Comparison of ENCODE assay signal across 2 cellular contexts in the genomic region with DNA sequence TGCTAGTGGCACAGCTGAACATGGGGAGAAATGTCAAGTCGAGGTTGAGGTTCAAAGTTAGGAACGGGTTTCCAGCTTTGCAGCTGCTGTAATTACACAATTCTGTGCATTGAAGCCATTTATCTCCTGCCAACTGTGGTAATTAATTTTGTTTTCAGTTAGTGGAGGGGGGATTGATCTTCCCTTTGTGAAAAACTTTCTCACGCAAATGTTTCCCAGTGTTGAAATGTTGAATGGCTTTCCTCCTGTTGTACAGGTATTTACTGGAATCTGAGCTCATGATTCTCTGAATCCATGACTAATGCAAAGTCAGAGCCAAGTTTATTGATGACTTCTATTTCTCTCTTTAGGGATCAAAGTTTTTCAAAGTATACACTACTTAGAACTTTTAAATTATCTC.
TF ChIP-seq lines count a peak whose summit lies in the region.

No MANE protein-coding gene starts in this region.

TF ChIP-seq in liver, 16 proteins besides CTCF, POLR2A, EP300 and RAD21 (continued from another document):
- TF ChIP-seq, protein P1, sequence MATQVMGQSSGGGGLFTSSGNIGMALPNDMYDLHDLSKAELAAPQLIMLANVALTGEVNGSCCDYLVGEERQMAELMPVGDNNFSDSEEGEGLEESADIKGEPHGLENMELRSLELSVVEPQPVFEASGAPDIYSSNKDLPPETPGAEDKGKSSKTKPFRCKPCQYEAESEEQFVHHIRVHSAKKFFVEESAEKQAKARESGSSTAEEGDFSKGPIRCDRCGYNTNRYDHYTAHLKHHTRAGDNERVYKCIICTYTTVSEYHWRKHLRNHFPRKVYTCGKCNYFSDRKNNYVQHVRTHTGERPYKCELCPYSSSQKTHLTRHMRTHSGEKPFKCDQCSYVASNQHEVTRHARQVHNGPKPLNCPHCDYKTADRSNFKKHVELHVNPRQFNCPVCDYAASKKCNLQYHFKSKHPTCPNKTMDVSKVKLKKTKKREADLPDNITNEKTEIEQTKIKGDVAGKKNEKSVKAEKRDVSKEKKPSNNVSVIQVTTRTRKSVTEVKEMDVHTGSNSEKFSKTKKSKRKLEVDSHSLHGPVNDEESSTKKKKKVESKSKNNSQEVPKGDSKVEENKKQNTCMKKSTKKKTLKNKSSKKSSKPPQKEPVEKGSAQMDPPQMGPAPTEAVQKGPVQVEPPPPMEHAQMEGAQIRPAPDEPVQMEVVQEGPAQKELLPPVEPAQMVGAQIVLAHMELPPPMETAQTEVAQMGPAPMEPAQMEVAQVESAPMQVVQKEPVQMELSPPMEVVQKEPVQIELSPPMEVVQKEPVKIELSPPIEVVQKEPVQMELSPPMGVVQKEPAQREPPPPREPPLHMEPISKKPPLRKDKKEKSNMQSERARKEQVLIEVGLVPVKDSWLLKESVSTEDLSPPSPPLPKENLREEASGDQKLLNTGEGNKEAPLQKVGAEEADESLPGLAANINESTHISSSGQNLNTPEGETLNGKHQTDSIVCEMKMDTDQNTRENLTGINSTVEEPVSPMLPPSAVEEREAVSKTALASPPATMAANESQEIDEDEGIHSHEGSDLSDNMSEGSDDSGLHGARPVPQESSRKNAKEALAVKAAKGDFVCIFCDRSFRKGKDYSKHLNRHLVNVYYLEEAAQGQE (IDR thresholded peaks at IDR 0.05) = peak; percentile 58
- TF ChIP-seq, protein P2, sequence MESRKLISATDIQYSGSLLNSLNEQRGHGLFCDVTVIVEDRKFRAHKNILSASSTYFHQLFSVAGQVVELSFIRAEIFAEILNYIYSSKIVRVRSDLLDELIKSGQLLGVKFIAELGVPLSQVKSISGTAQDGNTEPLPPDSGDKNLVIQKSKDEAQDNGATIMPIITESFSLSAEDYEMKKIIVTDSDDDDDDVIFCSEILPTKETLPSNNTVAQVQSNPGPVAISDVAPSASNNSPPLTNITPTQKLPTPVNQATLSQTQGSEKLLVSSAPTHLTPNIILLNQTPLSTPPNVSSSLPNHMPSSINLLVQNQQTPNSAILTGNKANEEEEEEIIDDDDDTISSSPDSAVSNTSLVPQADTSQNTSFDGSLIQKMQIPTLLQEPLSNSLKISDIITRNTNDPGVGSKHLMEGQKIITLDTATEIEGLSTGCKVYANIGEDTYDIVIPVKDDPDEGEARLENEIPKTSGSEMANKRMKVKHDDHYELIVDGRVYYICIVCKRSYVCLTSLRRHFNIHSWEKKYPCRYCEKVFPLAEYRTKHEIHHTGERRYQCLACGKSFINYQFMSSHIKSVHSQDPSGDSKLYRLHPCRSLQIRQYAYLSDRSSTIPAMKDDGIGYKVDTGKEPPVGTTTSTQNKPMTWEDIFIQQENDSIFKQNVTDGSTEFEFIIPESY (IDR thresholded peaks at IDR 0.05) = peak; percentile 47
- peak; percentile 62 for TF ChIP-seq YY1 (IDR thresholded peaks at IDR 0.05)
- peak; percentile 53 to 64 for TF ChIP-seq HNF4A (conservative IDR thresholded peaks at IDR 0.05)
- TF ChIP-seq RXRA (IDR thresholded peaks at IDR 0.05) = peak; percentile 44 to 83
- TF ChIP-seq, protein P3, sequence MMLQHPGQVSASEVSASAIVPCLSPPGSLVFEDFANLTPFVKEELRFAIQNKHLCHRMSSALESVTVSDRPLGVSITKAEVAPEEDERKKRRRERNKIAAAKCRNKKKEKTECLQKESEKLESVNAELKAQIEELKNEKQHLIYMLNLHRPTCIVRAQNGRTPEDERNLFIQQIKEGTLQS (IDR thresholded peaks at IDR 0.05) = peak; percentile 56
- peak; percentile 49 for TF ChIP-seq FOXA2 (IDR thresholded peaks at IDR 0.05)
- peak; percentile 65 to 79 for TF ChIP-seq JUND (IDR thresholded peaks at IDR 0.05)
- peak; percentile 40 for TF ChIP-seq FOXA1 (IDR thresholded peaks at IDR 0.05)

TF ChIP-seq in HepG2, 621 proteins besides CTCF, POLR2A, EP300 and RAD21 (continued from another document):
- TF ChIP-seq, protein P4, sequence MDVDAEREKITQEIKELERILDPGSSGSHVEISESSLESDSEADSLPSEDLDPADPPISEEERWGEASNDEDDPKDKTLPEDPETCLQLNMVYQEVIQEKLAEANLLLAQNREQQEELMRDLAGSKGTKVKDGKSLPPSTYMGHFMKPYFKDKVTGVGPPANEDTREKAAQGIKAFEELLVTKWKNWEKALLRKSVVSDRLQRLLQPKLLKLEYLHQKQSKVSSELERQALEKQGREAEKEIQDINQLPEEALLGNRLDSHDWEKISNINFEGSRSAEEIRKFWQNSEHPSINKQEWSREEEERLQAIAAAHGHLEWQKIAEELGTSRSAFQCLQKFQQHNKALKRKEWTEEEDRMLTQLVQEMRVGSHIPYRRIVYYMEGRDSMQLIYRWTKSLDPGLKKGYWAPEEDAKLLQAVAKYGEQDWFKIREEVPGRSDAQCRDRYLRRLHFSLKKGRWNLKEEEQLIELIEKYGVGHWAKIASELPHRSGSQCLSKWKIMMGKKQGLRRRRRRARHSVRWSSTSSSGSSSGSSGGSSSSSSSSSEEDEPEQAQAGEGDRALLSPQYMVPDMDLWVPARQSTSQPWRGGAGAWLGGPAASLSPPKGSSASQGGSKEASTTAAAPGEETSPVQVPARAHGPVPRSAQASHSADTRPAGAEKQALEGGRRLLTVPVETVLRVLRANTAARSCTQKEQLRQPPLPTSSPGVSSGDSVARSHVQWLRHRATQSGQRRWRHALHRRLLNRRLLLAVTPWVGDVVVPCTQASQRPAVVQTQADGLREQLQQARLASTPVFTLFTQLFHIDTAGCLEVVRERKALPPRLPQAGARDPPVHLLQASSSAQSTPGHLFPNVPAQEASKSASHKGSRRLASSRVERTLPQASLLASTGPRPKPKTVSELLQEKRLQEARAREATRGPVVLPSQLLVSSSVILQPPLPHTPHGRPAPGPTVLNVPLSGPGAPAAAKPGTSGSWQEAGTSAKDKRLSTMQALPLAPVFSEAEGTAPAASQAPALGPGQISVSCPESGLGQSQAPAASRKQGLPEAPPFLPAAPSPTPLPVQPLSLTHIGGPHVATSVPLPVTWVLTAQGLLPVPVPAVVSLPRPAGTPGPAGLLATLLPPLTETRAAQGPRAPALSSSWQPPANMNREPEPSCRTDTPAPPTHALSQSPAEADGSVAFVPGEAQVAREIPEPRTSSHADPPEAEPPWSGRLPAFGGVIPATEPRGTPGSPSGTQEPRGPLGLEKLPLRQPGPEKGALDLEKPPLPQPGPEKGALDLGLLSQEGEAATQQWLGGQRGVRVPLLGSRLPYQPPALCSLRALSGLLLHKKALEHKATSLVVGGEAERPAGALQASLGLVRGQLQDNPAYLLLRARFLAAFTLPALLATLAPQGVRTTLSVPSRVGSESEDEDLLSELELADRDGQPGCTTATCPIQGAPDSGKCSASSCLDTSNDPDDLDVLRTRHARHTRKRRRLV (CRISPR knock-in tag; IDR thresholded peaks at IDR 0.05) = no peak
- TF ChIP-seq, protein P5, sequence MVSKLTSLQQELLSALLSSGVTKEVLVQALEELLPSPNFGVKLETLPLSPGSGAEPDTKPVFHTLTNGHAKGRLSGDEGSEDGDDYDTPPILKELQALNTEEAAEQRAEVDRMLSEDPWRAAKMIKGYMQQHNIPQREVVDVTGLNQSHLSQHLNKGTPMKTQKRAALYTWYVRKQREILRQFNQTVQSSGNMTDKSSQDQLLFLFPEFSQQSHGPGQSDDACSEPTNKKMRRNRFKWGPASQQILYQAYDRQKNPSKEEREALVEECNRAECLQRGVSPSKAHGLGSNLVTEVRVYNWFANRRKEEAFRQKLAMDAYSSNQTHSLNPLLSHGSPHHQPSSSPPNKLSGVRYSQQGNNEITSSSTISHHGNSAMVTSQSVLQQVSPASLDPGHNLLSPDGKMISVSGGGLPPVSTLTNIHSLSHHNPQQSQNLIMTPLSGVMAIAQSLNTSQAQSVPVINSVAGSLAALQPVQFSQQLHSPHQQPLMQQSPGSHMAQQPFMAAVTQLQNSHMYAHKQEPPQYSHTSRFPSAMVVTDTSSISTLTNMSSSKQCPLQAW (CRISPR knock-in tag; IDR thresholded peaks at IDR 0.05) = no peak
- TF ChIP-seq, protein P6, sequence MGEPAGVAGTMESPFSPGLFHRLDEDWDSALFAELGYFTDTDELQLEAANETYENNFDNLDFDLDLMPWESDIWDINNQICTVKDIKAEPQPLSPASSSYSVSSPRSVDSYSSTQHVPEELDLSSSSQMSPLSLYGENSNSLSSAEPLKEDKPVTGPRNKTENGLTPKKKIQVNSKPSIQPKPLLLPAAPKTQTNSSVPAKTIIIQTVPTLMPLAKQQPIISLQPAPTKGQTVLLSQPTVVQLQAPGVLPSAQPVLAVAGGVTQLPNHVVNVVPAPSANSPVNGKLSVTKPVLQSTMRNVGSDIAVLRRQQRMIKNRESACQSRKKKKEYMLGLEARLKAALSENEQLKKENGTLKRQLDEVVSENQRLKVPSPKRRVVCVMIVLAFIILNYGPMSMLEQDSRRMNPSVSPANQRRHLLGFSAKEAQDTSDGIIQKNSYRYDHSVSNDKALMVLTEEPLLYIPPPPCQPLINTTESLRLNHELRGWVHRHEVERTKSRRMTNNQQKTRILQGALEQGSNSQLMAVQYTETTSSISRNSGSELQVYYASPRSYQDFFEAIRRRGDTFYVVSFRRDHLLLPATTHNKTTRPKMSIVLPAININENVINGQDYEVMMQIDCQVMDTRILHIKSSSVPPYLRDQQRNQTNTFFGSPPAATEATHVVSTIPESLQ (CRISPR knock-in tag; conservative IDR thresholded peaks at IDR 0.05) = no peak
- TF ChIP-seq NRL (CRISPR knock-in tag; IDR thresholded peaks at IDR 0.05; ENCODE audit: borderline replicate concordance) (no peak), SOX5 (CRISPR knock-in tag; IDR thresholded peaks at IDR 0.05; ENCODE audit: borderline replicate concordance) (no peak)
- TF ChIP-seq, protein P7, sequence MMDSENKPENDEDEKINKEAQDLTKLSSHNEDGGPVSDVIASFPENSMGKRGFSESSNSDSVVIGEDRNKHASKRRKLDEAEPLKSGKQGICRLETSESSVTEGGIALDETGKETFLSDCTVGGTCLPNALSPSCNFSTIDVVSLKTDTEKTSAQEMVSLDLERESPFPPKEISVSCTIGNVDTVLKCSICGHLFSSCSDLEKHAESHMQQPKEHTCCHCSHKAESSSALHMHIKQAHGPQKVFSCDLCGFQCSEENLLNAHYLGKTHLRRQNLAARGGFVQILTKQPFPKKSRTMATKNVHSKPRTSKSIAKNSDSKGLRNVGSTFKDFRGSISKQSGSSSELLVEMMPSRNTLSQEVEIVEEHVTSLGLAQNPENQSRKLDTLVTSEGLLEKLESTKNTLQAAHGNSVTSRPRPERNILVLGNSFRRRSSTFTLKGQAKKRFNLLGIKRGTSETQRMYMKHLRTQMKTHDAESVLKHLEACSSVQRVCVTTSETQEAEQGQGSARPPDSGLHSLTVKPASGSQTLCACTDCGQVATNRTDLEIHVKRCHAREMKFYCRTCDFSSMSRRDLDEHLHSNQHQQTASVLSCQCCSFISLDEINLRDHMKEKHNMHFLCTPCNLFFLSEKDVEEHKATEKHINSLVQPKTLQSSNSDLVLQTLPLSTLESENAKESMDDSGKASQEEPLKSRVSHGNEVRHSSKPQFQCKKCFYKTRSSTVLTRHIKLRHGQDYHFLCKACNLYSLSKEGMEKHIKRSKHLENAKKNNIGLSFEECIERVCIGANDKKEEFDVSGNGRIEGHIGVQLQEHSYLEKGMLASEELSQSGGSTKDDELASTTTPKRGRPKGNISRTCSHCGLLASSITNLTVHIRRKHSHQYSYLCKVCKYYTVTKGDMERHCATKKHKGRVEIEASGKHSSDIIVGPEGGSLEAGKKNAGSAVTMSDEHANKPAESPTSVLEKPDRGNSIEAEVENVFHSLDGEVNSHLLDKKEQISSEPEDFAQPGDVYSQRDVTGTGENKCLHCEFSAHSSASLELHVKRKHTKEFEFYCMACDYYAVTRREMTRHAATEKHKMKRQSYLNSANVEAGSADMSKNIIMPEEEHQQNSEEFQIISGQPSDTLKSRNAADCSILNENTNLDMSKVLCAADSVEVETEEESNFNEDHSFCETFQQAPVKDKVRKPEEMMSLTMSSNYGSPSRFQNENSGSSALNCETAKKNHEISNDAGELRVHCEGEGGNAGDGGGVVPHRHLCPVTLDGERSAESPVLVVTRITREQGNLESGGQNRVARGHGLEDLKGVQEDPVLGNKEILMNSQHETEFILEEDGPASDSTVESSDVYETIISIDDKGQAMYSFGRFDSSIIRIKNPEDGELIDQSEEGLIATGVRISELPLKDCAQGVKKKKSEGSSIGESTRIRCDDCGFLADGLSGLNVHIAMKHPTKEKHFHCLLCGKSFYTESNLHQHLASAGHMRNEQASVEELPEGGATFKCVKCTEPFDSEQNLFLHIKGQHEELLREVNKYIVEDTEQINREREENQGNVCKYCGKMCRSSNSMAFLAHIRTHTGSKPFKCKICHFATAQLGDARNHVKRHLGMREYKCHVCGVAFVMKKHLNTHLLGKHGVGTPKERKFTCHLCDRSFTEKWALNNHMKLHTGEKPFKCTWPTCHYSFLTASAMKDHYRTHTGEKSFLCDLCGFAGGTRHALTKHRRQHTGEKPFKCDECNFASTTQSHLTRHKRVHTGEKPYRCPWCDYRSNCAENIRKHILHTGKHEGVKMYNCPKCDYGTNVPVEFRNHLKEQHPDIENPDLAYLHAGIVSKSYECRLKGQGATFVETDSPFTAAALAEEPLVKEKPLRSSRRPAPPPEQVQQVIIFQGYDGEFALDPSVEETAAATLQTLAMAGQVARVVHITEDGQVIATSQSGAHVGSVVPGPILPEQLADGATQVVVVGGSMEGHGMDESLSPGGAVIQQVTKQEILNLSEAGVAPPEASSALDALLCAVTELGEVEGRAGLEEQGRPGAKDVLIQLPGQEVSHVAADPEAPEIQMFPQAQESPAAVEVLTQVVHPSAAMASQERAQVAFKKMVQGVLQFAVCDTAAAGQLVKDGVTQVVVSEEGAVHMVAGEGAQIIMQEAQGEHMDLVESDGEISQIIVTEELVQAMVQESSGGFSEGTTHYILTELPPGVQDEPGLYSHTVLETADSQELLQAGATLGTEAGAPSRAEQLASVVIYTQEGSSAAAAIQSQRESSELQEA (CRISPR knock-in tag; IDR thresholded peaks at IDR 0.05; ENCODE audit: not compliant biosample characterization) = no peak
